8 cellular contexts compared by ENCODE assay signal in genomic region chr18:34978953-34979608, GRCh38.
A peak's percentile ranks its signal among the peaks of the same experiment; 100 is the strongest.
DNase-seq lines count a peak whose midpoint lies in the region; ATAC-seq, FAIRE-seq and TF ChIP-seq lines count a peak whose summit lies in the region.

No MANE protein-coding gene starts in this region.

- H3K4me1 ChIP-seq in OCI-LY3 (ENCODE audit: low read length) (peaks cover 22% of the 10 kb centered on the region), mononuclear cell (ENCODE audit: insufficient read depth, low read length) (peaks cover 24% of the 10 kb centered on the region)

- H3K79me2 ChIP-seq in OCI-LY3 (ENCODE audit: low read length) = no peaks in the 10 kb centered on the region

- H3K36me3 ChIP-seq in OCI-LY3 (replicated peaks; ENCODE audit: low read depth, low read length) = no peaks in the 10 kb centered on the region

- no peak for ATAC-seq in GM21360 (IDR thresholded peaks at IDR 0.05; ENCODE audit: unreplicated experiment)

- no peaks in the 10 kb centered on the region for H3K9me3 ChIP-seq in OCI-LY3 (ENCODE audit: insufficient read depth, low read length)
- H3K9me3 ChIP-seq in mononuclear cell (ENCODE audit: low read depth, low read length) = no peaks in the 10 kb centered on the region

- peak overlapping the region; percentile 95 for H3K4me3 ChIP-seq in OCI-LY3 (ENCODE audit: low read length)
- peak overlapping the region; percentile 79 for H3K4me3 ChIP-seq in epithelial cell of proximal tubule (ENCODE audit: low read depth, low read length)
- H3K4me3 ChIP-seq in mononuclear cell (ENCODE audit: low read length) = peak overlapping the region; percentile 70

- TF ChIP-seq POLR2A in GM12891 (IDR thresholded peaks at IDR 0.05; ENCODE audit: low read depth, low read length) = no peak

- 0 out of 2 replicates have a peak overlapping the region, but pooled peaks have one; percentile 88 for H2AFZ ChIP-seq in OCI-LY3 (ENCODE audit: low read depth, low read length)

- H3K9ac ChIP-seq in OCI-LY3 (ENCODE audit: low read length) = peak overlapping the region; percentile 80

- H3K4me2 ChIP-seq in OCI-LY3 (ENCODE audit: low read length) = peak overlapping the region; percentile 99

- DNase-seq in GM12891 (ENCODE audit: insufficient read length, low spot score) = no peak
- peak; percentile 45 for DNase-seq in HTR-8/SVneo (ENCODE audit: insufficient read length, low spot score)
- DNase-seq in activated T-cell treated with anti-CD3 and anti-CD28 coated beads for 24 hours (ENCODE audit: low read depth) = peak; percentile 72
- DNase-seq in epithelial cell of proximal tubule (ENCODE audit: low read depth) = peak; percentile 97
- DNase-seq in stimulated activated CD8-positive, alpha-beta memory T cell treated with anti-CD3 and anti-CD28 coated beads, Interleukin-15, amount 100 ng/mL, for 24 hours (ENCODE audit: low read depth) = peak; percentile 19

- no peaks in the 10 kb centered on the region for H3K27me3 ChIP-seq in OCI-LY3 (ENCODE audit: low read depth, low read length)
- H3K27me3 ChIP-seq in mononuclear cell (ENCODE audit: insufficient read depth, low read length) = peaks cover 12% of the 10 kb centered on the region

- H4K20me1 ChIP-seq in OCI-LY3 (ENCODE audit: insufficient read depth, low read length) = no peaks in the 10 kb centered on the region

- no peak overlapping the region for H3K27ac ChIP-seq in OCI-LY3 (ENCODE audit: low read length)

- FAIRE-seq in GM12891 (lab: Jason Lieb, UNC) (peak; percentile 84), HTR-8/SVneo (lab: Jason Lieb, UNC) (no peak)

- TF ChIP-seq CTCF in OCI-LY3 (IDR thresholded peaks at IDR 0.05; ENCODE audit: low read depth, low read length) (no peak), epithelial cell of proximal tubule (conservative IDR thresholded peaks at IDR 0.05; ENCODE audit: low read depth, low read length) (no peak)

TF ChIP-seq in GM12891, 5 proteins besides CTCF, POLR2A, EP300 and RAD21:
- TF ChIP-seq TAF1 (IDR thresholded peaks at IDR 0.05; ENCODE audit: low read depth, low read length) (no peak), POLR2AphosphoS5 (IDR thresholded peaks at IDR 0.05; ENCODE audit: low read depth, low read length) (no peak), SPI1 (IDR thresholded peaks at IDR 0.05; ENCODE audit: low read depth, low read length) (no peak), PAX5 (IDR thresholded peaks at IDR 0.05; ENCODE audit: insufficient read depth, low read length, severe bottlenecking) (no peak), POU2F2 (IDR thresholded peaks at IDR 0.05; ENCODE audit: low read depth, low read length) (no peak)
